In genomic region chr14:60637490-60638452, GRCh38 we compare ENCODE assay signal across 10 cellular contexts. TPM values are rescaled to one million over a fixed set of nuclear protein-coding genes. Genes with fewer than 3 reads are reported as not detected.
A peak's percentile ranks its signal among the peaks of the same experiment; 100 is the strongest.
DNase-seq lines count a peak whose midpoint lies in the region; ATAC-seq and TF ChIP-seq lines count a peak whose summit lies in the region.
"Had no signal": no experiment of that assay in that cellular context is flagged by ENCODE, and none has a peak within 500 bp of the region (broad histone marks: within the 10 kb centered on the region; RNA-seq: fewer than 3 reads in every experiment).

No MANE protein-coding gene starts in this region.

- TF ChIP-seq CTCF in GM10266 (IDR thresholded peaks at IDR 0.05; ENCODE audit: control insufficient read depth, insufficient read depth, low read depth, missing control alignments) (no peak), fibroblast of villous mesenchyme (IDR thresholded peaks at IDR 0.05; ENCODE audit: insufficient read depth, low read depth, low read length) (no peak), psoas muscle (IDR thresholded peaks at IDR 0.05) (no peak)

- H3K4me3 ChIP-seq in fibroblast of villous mesenchyme (ENCODE audit: low read depth, low read length): peak overlapping the region; percentile 44
- peak overlapping the region; percentile 68 for H3K4me3 ChIP-seq in psoas muscle

- H3K4me1 ChIP-seq in psoas muscle: peaks cover 52% of the 10 kb centered on the region

- H3K27me3 ChIP-seq in psoas muscle (ENCODE audit: insufficient read depth in 3 of 3, low read length in 2 of 3): no peaks in the 10 kb centered on the region

- no peaks in the 10 kb centered on the region for H3K9me3 ChIP-seq in psoas muscle

- whole genome bisulfite sequencing in psoas muscle, 3 donors: 8 to 11% (median 10%) methylated on average over 46 to 55 of the region's 55 CpGs

- peak; percentile 28 for DNase-seq in GM10266 (ENCODE audit: extremely low spot score)
- DNase-seq in SK-N-DZ (ENCODE audit: low spot score): peak; percentile 57
- no peak for DNase-seq in fibroblast of villous mesenchyme (ENCODE audit: low read depth)
- DNase-seq in psoas muscle: peak; percentile 42 to 74
- no peak for DNase-seq in effector CD8-positive, alpha-beta T cell (lab: John Stamatoyannopoulos, UW)
- DNase-seq: activated CD4-positive, CD25-positive, alpha-beta regulatory T cell treated with anti-CD3 and anti-CD28 coated beads, Interleukin-2, amount 50 U/mL, for 72 hours; left colon had no signal

- H3K27ac ChIP-seq in psoas muscle: peak overlapping the region; percentile 93

- no peaks in the 10 kb centered on the region for H3K36me3 ChIP-seq in psoas muscle (ENCODE audit: insufficient read depth in 1 of 2, low read depth in 1 of 2)

- ATAC-seq in psoas muscle (peak; percentile 43 to 61 (median 58)), HG03135 (IDR thresholded peaks at IDR 0.05; ENCODE audit: unreplicated experiment) (no peak), GM21825 (IDR thresholded peaks at IDR 0.05; ENCODE audit: unreplicated experiment) (no peak), GM21360 (IDR thresholded peaks at IDR 0.05; ENCODE audit: unreplicated experiment) (no peak)
- ATAC-seq: left colon had no signal

- intact Hi-C loops in psoas muscle (cut with DNase I): no loop called here

RNA-seq across cellular contexts. Expression of gene SIX1, which starts 11.5 kb away (rescaled TPM):
- polyA plus RNA-seq in SK-N-DZ (2014; cell fraction: cytosol; rRNA removed): 4.6 and 4.7 TPM in 2 replicates
- polyA plus RNA-seq in SK-N-DZ (2014; cell fraction: nucleus; rRNA removed): 2.0 and 2.8 TPM in 2 replicates
- under 0.01 and 0.64 TPM in 2 replicates for total RNA-seq in fibroblast of villous mesenchyme
- 10 to 100 TPM; 38.5 to 58.0 (median 43.4) TPM for total RNA-seq in psoas muscle
- polyA plus RNA-seq in psoas muscle: 10 to 100 TPM in 2 of 3 donors, 1 to 10 TPM in 1; 8.3 to 86.6 (median 37.7) TPM
- total RNA-seq: left colon had no signal

Comparison
In these comparisons a context has a peak if more than half of its experiments do, and no peak if none do; other contexts are left out.
1. DNase-seq: peak in GM10266 (single experiment), SK-N-DZ (single experiment) and psoas muscle (2 of 2); none in fibroblast of villous mesenchyme (single experiment) and effector CD8-positive, alpha-beta T cell (single experiment).
2. ATAC-seq: peak in psoas muscle (4 of 4); none in HG03135 (single experiment), GM21825 (single experiment) and GM21360 (single experiment).
3. RNA of gene SIX1, which starts 11.5 kb away (total RNA-seq): 38.5 to 58.0 TPM in psoas muscle; under 0.01 to 0.64 TPM in fibroblast of villous mesenchyme; every median in the first group is over 10 times any median in the second.